In genomic region chrX:18994713-18995112, GRCh38 we compare ENCODE assay signal across 1 cellular context.
TF ChIP-seq lines count a peak whose summit lies in the region.

No MANE protein-coding gene starts in this region.

TF ChIP-seq in A549, 52 proteins besides CTCF, POLR2A, EP300 and RAD21 (continued from another document):
- TF ChIP-seq HEYL (CRISPR knock-in tag; IDR thresholded peaks at IDR 0.05): no peak
- TF ChIP-seq CHD4 (IDR thresholded peaks at IDR 0.05; ENCODE audit: borderline replicate concordance): no peak
- TF ChIP-seq, protein P1, sequence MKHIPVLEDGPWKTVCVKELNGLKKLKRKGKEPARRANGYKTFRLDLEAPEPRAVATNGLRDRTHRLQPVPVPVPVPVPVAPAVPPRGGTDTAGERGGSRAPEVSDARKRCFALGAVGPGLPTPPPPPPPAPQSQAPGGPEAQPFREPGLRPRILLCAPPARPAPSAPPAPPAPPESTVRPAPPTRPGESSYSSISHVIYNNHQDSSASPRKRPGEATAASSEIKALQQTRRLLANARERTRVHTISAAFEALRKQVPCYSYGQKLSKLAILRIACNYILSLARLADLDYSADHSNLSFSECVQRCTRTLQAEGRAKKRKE (CRISPR knock-in tag; IDR thresholded peaks at IDR 0.05; ENCODE audit: low read depth): no peak
- no peak for TF ChIP-seq PHF8 (IDR thresholded peaks at IDR 0.05; ENCODE audit: borderline replicate concordance, low read depth)
- TF ChIP-seq, protein P2, sequence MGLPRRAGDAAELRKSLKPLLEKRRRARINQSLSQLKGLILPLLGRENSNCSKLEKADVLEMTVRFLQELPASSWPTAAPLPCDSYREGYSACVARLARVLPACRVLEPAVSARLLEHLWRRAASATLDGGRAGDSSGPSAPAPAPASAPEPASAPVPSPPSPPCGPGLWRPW (IDR thresholded peaks at IDR 0.05): peak; percentile 72
- TF ChIP-seq, protein P3, sequence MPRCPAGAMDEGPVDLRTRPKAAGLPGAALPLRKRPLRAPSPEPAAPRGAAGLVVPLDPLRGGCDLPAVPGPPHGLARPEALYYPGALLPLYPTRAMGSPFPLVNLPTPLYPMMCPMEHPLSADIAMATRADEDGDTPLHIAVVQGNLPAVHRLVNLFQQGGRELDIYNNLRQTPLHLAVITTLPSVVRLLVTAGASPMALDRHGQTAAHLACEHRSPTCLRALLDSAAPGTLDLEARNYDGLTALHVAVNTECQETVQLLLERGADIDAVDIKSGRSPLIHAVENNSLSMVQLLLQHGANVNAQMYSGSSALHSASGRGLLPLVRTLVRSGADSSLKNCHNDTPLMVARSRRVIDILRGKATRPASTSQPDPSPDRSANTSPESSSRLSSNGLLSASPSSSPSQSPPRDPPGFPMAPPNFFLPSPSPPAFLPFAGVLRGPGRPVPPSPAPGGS (IDR thresholded peaks at IDR 0.05): 0 out of 3 replicates have a peak, but pooled peaks have one; percentile 36
- TF ChIP-seq FOSL2 (IDR thresholded peaks at IDR 0.05): peak; percentile 62
- TF ChIP-seq FOSL2 (CRISPR knock-in tag; IDR thresholded peaks at IDR 0.05): peak; percentile 77
- TF ChIP-seq RNF2 (IDR thresholded peaks at IDR 0.05; ENCODE audit: borderline replicate concordance, low read depth): no peak
- no peak for TF ChIP-seq NPAS2 (CRISPR knock-in tag; IDR thresholded peaks at IDR 0.05; ENCODE audit: borderline replicate concordance)
- no peak for TF ChIP-seq ZC3H11A (IDR thresholded peaks at IDR 0.05)
- peak; percentile 65 for TF ChIP-seq JUNB (IDR thresholded peaks at IDR 0.05)
- no peak for TF ChIP-seq FOXS1 (CRISPR knock-in tag; IDR thresholded peaks at IDR 0.05)
- TF ChIP-seq RARB (CRISPR knock-in tag; IDR thresholded peaks at IDR 0.05): no peak
- TF ChIP-seq, protein P4, sequence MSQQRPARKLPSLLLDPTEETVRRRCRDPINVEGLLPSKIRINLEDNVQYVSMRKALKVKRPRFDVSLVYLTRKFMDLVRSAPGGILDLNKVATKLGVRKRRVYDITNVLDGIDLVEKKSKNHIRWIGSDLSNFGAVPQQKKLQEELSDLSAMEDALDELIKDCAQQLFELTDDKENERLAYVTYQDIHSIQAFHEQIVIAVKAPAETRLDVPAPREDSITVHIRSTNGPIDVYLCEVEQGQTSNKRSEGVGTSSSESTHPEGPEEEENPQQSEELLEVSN (IDR thresholded peaks at IDR 0.05; ENCODE audit: borderline replicate concordance, low read depth): no peak
- TF ChIP-seq, protein P5, sequence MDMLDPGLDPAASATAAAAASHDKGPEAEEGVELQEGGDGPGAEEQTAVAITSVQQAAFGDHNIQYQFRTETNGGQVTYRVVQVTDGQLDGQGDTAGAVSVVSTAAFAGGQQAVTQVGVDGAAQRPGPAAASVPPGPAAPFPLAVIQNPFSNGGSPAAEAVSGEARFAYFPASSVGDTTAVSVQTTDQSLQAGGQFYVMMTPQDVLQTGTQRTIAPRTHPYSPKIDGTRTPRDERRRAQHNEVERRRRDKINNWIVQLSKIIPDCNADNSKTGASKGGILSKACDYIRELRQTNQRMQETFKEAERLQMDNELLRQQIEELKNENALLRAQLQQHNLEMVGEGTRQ (IDR thresholded peaks at IDR 0.05): no peak
- no peak for TF ChIP-seq POLR2AphosphoS2 (conservative IDR thresholded peaks at IDR 0.05; ENCODE audit: low read length)
- TF ChIP-seq, protein P6, sequence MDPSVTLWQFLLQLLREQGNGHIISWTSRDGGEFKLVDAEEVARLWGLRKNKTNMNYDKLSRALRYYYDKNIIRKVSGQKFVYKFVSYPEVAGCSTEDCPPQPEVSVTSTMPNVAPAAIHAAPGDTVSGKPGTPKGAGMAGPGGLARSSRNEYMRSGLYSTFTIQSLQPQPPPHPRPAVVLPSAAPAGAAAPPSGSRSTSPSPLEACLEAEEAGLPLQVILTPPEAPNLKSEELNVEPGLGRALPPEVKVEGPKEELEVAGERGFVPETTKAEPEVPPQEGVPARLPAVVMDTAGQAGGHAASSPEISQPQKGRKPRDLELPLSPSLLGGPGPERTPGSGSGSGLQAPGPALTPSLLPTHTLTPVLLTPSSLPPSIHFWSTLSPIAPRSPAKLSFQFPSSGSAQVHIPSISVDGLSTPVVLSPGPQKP (IDR thresholded peaks at IDR 0.05; ENCODE audit: low read depth, low read length): no peak
- TF ChIP-seq, protein P7, sequence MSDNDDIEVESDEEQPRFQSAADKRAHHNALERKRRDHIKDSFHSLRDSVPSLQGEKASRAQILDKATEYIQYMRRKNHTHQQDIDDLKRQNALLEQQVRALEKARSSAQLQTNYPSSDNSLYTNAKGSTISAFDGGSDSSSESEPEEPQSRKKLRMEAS (IDR thresholded peaks at IDR 0.05): 0 out of 2 replicates have a peak, but pooled peaks have one; percentile 27
- TF ChIP-seq, protein P8, sequence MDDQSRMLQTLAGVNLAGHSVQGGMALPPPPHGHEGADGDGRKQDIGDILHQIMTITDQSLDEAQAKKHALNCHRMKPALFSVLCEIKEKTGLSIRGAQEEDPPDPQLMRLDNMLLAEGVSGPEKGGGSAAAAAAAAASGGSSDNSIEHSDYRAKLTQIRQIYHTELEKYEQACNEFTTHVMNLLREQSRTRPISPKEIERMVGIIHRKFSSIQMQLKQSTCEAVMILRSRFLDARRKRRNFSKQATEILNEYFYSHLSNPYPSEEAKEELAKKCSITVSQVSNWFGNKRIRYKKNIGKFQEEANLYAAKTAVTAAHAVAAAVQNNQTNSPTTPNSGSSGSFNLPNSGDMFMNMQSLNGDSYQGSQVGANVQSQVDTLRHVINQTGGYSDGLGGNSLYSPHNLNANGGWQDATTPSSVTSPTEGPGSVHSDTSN (IDR thresholded peaks at IDR 0.05): no peak
- TF ChIP-seq ZNF302 (CRISPR knock-in tag; IDR thresholded peaks at IDR 0.05): no peak
- TF ChIP-seq JUN (IDR thresholded peaks at IDR 0.05): no peak; a peak in 1 of 5 replicates
- no peak for TF ChIP-seq FOSB (CRISPR knock-in tag; IDR thresholded peaks at IDR 0.05)
- TF ChIP-seq CEBPB (IDR thresholded peaks at IDR 0.05): peak; percentile 87 to 95
- TF ChIP-seq HDAC2 (IDR thresholded peaks at IDR 0.05): no peak
- TF ChIP-seq GATA3 (IDR thresholded peaks at IDR 0.05; ENCODE audit: borderline replicate concordance): peak; percentile 75; the same call in 1 of the 2 replicates
- no peak for TF ChIP-seq MAZ (IDR thresholded peaks at IDR 0.05; ENCODE audit: borderline replicate concordance, low read depth, low read length)
